ENCODE assay signal across 9 cellular contexts in genomic region chr11:1982908-1983600, GRCh38. TPM values are rescaled to one million over a fixed set of nuclear protein-coding genes. Genes with fewer than 3 reads are reported as not detected.
"Had no signal": no experiment of that assay in that cellular context is flagged by ENCODE, and none has a peak within 500 bp of the region (broad histone marks: within the 10 kb centered on the region; RNA-seq: fewer than 3 reads in every experiment).

No MANE protein-coding gene starts in this region.

- H3K9ac ChIP-seq: KMS-11 had no signal

- H3K4me1 ChIP-seq: HAP-1 had no signal

- DNase-seq: GOT3, H7, HFFc6, KBM-7 had no signal

- H3K4me2 ChIP-seq: KMS-11 had no signal

- H3K27ac Mint-ChIP-seq: HFFc6, IgD-negative memory B cell had no signal

- H3K27ac ChIP-seq: HL-60, KMS-11 had no signal

- H3K4me3 Mint-ChIP-seq: HFFc6, IgD-negative memory B cell had no signal

- H3K9me3 ChIP-seq: HAP-1 had no signal

- H3K36me3 Mint-ChIP-seq: IgD-negative memory B cell had no signal

- H3K27me3 Mint-ChIP-seq: IgD-negative memory B cell had no signal

- H3K4me3 ChIP-seq: HAP-1 had no signal

- H3K4me1 Mint-ChIP-seq: IgD-negative memory B cell had no signal

- H3K36me3 ChIP-seq: HAP-1 had no signal

- H3K9me3 Mint-ChIP-seq: HFFc6, IgD-negative memory B cell had no signal

- ATAC-seq: HCT116 had no signal

RNA-seq across cellular contexts. Expression of gene H19, which starts 14.6 kb away (rescaled TPM):
- polyA plus RNA-seq: IgD-negative memory B cell had no signal
